Comparison of ENCODE assay signal across 1 cellular context in the genomic region with DNA sequence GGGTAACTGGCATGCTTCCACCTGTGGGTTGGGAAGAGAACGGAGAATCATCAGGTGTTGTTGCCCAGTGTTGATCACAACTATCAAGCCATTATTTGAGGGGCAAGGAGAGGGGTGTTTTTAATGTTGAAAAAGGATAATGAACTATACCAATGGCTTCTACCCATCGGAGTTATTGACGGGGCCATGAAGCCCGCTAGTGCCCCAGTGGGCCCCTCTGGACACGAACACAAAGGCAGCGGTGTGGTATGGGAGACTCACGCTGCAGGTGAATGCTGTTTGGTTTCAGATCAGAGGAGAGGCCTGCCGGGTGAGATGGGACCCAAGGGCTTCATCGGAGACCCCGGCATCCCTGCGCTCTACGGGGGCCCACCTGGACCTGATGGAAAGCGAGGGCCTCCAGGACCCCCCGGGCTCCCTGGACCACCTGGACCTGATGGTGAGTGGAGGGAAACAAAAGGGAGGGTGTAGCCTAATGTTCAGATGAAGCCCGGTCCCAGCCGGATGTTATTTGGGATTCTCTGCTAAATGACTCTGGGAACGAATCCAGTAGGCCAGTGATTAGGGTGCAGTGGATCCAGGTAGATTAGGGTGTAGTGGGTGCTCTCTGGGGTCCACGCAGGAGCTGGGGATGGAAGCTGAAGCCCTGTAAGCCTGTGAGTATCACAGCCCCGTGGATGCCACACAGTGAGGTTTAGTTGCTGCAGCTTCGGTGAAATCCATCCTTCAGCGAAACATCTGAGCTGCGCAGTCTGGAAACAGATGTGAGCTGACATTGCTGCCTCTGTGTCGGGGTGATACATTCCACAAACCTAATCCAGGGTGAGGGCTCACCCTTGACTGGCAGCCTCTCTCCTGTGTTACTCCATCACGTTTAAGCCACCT.
TF ChIP-seq lines count a peak whose summit lies in the region.

No MANE protein-coding gene starts in this region.

TF ChIP-seq in GM23338, 12 proteins besides CTCF, POLR2A, EP300 and RAD21 (continued from another document):
- TF ChIP-seq, protein P1, sequence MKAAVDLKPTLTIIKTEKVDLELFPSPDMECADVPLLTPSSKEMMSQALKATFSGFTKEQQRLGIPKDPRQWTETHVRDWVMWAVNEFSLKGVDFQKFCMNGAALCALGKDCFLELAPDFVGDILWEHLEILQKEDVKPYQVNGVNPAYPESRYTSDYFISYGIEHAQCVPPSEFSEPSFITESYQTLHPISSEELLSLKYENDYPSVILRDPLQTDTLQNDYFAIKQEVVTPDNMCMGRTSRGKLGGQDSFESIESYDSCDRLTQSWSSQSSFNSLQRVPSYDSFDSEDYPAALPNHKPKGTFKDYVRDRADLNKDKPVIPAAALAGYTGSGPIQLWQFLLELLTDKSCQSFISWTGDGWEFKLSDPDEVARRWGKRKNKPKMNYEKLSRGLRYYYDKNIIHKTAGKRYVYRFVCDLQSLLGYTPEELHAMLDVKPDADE (IDR thresholded peaks at IDR 0.05), result no peak
- TF ChIP-seq ZNF462 (CRISPR knock-in tag; IDR thresholded peaks at IDR 0.05) (no peak), POLR2AphosphoS5 (IDR thresholded peaks at IDR 0.05; ENCODE audit: low read depth) (no peak), EZH2 (IDR thresholded peaks at IDR 0.05; ENCODE audit: low read depth, unreplicated experiment) (no peak), JUNB (IDR thresholded peaks at IDR 0.05; ENCODE audit: unreplicated experiment) (no peak), ZNF114 (CRISPR knock-in tag; IDR thresholded peaks at IDR 0.05) (no peak), ZNF331 (CRISPR knock-in tag; IDR thresholded peaks at IDR 0.05; ENCODE audit: low read depth) (no peak)
